Comparison of ENCODE assay signal across 2 cellular contexts in genomic region chr19:58543826-58544590, GRCh38.
TF ChIP-seq lines count a peak whose summit lies in the region.

TSS of gene TRIM28 (plus strand) at chr19:58544064. CDS start at chr19:58544758, 694 bp downstream.

TF ChIP-seq in SK-N-SH, 30 proteins besides CTCF, POLR2A, EP300 and RAD21 (continued from another document):
- TF ChIP-seq YY1 (IDR thresholded peaks at IDR 0.05; ENCODE audit: low read depth) (0 out of 2 replicates have a peak, but pooled peaks have one; percentile 46), SMC3 (IDR thresholded peaks at IDR 0.05; ENCODE audit: low read depth, low read length) (no peak), GATA2 (CRISPR knock-in tag; IDR thresholded peaks at IDR 0.05) (no peak), RXRA (IDR thresholded peaks at IDR 0.05; ENCODE audit: borderline replicate concordance, low read depth) (no peak), TEAD4 (IDR thresholded peaks at IDR 0.05; ENCODE audit: borderline replicate concordance, insufficient read depth) (no peak), USF1 (IDR thresholded peaks at IDR 0.05; ENCODE audit: borderline replicate concordance, low read depth) (no peak), FOXM1 (IDR thresholded peaks at IDR 0.05; ENCODE audit: low read depth) (no peak)

TF ChIP-seq in K562, 482 proteins besides CTCF, POLR2A, EP300 and RAD21 (continued from another document and continues in another):
- TF ChIP-seq OTX1 (CRISPR knock-in tag; IDR thresholded peaks at IDR 0.05) (no peak), RBM17 (IDR thresholded peaks at IDR 0.05; ENCODE audit: borderline replicate concordance, low read depth, low read length) (no peak), HDAC1 (IDR thresholded peaks at IDR 0.05) (peak in 1 of 2 experiments; percentile 61; a peak in 1 of 4 replicates), NUFIP1 (IDR thresholded peaks at IDR 0.05; ENCODE audit: partially characterized antibody) (no peak), HNRNPLL (IDR thresholded peaks at IDR 0.05; ENCODE audit: low read depth, low read length, poor library complexity, severe bottlenecking) (peak; percentile 89), NR2F6 (CRISPR knock-in tag; IDR thresholded peaks at IDR 0.05) (0 out of 2 replicates have a peak, but pooled peaks have one; percentile 43), ZNF124 (CRISPR knock-in tag; IDR thresholded peaks at IDR 0.05) (no peak), ARID1B (IDR thresholded peaks at IDR 0.05) (peak; percentile 49; the same call in 1 of the 2 replicates), PTBP1 (IDR thresholded peaks at IDR 0.05; ENCODE audit: low read depth, low read length) (no peak), KLF13 (tag; IDR thresholded peaks at IDR 0.05; ENCODE audit: borderline replicate concordance, low read depth) (peak; percentile 71; the same call in 1 of the 2 replicates), ELF2 (CRISPR knock-in tag; IDR thresholded peaks at IDR 0.05) (no peak), RB1 (IDR thresholded peaks at IDR 0.05; ENCODE audit: low read depth) (peak; percentile 97), GATAD2A (IDR thresholded peaks at IDR 0.05) (no peak), HDGF (IDR thresholded peaks at IDR 0.05) (no peak), SRF (CRISPR knock-in tag; IDR thresholded peaks at IDR 0.05) (0 out of 4 replicates have a peak, but pooled peaks of 1 of the 2 experiments have one; percentile 22), CBFB (CRISPR knock-in tag; IDR thresholded peaks at IDR 0.05) (no peak), HNRNPL (IDR thresholded peaks at IDR 0.05; ENCODE audit: low read depth, low read length) (peak; percentile 28; the same call in 1 of the 2 replicates), ZBED1 (IDR thresholded peaks at IDR 0.05) (peak; percentile 37; the same call in 1 of the 2 replicates), NBN (IDR thresholded peaks at IDR 0.05; ENCODE audit: low read depth) (peak; percentile 96), CXXC5 (CRISPR knock-in tag; IDR thresholded peaks at IDR 0.05) (peak; percentile 90), GABPB1 (CRISPR knock-in tag; IDR thresholded peaks at IDR 0.05) (peak; percentile 76), POLR2AphosphoS2 (IDR thresholded peaks at IDR 0.05; ENCODE audit: low read length) (peak; percentile 58; the same call in 1 of the 2 replicates), CEBPZ (IDR thresholded peaks at IDR 0.05; ENCODE audit: borderline replicate concordance, low read depth, low read length) (no peak), L3MBTL2 (IDR thresholded peaks at IDR 0.05) (peak; percentile 85), ZNF551 (CRISPR knock-in tag; IDR thresholded peaks at IDR 0.05) (no peak), CEBPB (tag; IDR thresholded peaks at IDR 0.05) (no peak), ILF3 (IDR thresholded peaks at IDR 0.05; ENCODE audit: borderline replicate concordance) (peak; percentile 79; the same call in 1 of the 2 replicates), COPS2 (conservative IDR thresholded peaks at IDR 0.05) (no peak), ZNF639 (CRISPR knock-in tag; conservative IDR thresholded peaks at IDR 0.05 in 1 of 2, IDR thresholded peaks at IDR 0.05 in 1 of 2) (0 out of 4 replicates have a peak, but pooled peaks of 1 of the 2 experiments have one; percentile 44), NONO (IDR thresholded peaks at IDR 0.05; ENCODE audit: low read depth in 2 of 2, low read length in 1 of 2) (peak; percentile 89 to 99), KDM5B (IDR thresholded peaks at IDR 0.05; ENCODE audit: insufficient replicate concordance, low read depth, low read length) (peak; percentile 92), KLF6 (CRISPR knock-in tag; IDR thresholded peaks at IDR 0.05; ENCODE audit: borderline replicate concordance) (no peak)
- TF ChIP-seq, protein P1, sequence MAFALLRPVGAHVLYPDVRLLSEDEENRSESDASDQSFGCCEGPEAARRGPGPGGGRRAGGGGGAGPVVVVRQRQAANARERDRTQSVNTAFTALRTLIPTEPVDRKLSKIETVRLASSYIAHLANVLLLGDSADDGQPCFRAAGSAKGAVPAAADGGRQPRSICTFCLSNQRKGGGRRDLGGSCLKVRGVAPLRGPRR (CRISPR knock-in tag; IDR thresholded peaks at IDR 0.05): no peak
- TF ChIP-seq, protein P2, sequence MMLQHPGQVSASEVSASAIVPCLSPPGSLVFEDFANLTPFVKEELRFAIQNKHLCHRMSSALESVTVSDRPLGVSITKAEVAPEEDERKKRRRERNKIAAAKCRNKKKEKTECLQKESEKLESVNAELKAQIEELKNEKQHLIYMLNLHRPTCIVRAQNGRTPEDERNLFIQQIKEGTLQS (IDR thresholded peaks at IDR 0.05): peak; percentile 87
- TF ChIP-seq, protein P2 (CRISPR knock-in tag; conservative IDR thresholded peaks at IDR 0.05): no peak
- TF ChIP-seq, protein P3, sequence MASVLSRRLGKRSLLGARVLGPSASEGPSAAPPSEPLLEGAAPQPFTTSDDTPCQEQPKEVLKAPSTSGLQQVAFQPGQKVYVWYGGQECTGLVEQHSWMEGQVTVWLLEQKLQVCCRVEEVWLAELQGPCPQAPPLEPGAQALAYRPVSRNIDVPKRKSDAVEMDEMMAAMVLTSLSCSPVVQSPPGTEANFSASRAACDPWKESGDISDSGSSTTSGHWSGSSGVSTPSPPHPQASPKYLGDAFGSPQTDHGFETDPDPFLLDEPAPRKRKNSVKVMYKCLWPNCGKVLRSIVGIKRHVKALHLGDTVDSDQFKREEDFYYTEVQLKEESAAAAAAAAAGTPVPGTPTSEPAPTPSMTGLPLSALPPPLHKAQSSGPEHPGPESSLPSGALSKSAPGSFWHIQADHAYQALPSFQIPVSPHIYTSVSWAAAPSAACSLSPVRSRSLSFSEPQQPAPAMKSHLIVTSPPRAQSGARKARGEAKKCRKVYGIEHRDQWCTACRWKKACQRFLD (CRISPR knock-in tag; IDR thresholded peaks at IDR 0.05): 0 out of 2 replicates have a peak, but pooled peaks have one; percentile 69
- TF ChIP-seq, protein P4, sequence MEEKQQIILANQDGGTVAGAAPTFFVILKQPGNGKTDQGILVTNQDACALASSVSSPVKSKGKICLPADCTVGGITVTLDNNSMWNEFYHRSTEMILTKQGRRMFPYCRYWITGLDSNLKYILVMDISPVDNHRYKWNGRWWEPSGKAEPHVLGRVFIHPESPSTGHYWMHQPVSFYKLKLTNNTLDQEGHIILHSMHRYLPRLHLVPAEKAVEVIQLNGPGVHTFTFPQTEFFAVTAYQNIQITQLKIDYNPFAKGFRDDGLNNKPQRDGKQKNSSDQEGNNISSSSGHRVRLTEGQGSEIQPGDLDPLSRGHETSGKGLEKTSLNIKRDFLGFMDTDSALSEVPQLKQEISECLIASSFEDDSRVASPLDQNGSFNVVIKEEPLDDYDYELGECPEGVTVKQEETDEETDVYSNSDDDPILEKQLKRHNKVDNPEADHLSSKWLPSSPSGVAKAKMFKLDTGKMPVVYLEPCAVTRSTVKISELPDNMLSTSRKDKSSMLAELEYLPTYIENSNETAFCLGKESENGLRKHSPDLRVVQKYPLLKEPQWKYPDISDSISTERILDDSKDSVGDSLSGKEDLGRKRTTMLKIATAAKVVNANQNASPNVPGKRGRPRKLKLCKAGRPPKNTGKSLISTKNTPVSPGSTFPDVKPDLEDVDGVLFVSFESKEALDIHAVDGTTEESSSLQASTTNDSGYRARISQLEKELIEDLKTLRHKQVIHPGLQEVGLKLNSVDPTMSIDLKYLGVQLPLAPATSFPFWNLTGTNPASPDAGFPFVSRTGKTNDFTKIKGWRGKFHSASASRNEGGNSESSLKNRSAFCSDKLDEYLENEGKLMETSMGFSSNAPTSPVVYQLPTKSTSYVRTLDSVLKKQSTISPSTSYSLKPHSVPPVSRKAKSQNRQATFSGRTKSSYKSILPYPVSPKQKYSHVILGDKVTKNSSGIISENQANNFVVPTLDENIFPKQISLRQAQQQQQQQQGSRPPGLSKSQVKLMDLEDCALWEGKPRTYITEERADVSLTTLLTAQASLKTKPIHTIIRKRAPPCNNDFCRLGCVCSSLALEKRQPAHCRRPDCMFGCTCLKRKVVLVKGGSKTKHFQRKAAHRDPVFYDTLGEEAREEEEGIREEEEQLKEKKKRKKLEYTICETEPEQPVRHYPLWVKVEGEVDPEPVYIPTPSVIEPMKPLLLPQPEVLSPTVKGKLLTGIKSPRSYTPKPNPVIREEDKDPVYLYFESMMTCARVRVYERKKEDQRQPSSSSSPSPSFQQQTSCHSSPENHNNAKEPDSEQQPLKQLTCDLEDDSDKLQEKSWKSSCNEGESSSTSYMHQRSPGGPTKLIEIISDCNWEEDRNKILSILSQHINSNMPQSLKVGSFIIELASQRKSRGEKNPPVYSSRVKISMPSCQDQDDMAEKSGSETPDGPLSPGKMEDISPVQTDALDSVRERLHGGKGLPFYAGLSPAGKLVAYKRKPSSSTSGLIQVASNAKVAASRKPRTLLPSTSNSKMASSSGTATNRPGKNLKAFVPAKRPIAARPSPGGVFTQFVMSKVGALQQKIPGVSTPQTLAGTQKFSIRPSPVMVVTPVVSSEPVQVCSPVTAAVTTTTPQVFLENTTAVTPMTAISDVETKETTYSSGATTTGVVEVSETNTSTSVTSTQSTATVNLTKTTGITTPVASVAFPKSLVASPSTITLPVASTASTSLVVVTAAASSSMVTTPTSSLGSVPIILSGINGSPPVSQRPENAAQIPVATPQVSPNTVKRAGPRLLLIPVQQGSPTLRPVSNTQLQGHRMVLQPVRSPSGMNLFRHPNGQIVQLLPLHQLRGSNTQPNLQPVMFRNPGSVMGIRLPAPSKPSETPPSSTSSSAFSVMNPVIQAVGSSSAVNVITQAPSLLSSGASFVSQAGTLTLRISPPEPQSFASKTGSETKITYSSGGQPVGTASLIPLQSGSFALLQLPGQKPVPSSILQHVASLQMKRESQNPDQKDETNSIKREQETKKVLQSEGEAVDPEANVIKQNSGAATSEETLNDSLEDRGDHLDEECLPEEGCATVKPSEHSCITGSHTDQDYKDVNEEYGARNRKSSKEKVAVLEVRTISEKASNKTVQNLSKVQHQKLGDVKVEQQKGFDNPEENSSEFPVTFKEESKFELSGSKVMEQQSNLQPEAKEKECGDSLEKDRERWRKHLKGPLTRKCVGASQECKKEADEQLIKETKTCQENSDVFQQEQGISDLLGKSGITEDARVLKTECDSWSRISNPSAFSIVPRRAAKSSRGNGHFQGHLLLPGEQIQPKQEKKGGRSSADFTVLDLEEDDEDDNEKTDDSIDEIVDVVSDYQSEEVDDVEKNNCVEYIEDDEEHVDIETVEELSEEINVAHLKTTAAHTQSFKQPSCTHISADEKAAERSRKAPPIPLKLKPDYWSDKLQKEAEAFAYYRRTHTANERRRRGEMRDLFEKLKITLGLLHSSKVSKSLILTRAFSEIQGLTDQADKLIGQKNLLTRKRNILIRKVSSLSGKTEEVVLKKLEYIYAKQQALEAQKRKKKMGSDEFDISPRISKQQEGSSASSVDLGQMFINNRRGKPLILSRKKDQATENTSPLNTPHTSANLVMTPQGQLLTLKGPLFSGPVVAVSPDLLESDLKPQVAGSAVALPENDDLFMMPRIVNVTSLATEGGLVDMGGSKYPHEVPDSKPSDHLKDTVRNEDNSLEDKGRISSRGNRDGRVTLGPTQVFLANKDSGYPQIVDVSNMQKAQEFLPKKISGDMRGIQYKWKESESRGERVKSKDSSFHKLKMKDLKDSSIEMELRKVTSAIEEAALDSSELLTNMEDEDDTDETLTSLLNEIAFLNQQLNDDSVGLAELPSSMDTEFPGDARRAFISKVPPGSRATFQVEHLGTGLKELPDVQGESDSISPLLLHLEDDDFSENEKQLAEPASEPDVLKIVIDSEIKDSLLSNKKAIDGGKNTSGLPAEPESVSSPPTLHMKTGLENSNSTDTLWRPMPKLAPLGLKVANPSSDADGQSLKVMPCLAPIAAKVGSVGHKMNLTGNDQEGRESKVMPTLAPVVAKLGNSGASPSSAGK (IDR thresholded peaks at IDR 0.05): no peak
